ENCODE assay signal across 21 cellular contexts in the genomic region with DNA sequence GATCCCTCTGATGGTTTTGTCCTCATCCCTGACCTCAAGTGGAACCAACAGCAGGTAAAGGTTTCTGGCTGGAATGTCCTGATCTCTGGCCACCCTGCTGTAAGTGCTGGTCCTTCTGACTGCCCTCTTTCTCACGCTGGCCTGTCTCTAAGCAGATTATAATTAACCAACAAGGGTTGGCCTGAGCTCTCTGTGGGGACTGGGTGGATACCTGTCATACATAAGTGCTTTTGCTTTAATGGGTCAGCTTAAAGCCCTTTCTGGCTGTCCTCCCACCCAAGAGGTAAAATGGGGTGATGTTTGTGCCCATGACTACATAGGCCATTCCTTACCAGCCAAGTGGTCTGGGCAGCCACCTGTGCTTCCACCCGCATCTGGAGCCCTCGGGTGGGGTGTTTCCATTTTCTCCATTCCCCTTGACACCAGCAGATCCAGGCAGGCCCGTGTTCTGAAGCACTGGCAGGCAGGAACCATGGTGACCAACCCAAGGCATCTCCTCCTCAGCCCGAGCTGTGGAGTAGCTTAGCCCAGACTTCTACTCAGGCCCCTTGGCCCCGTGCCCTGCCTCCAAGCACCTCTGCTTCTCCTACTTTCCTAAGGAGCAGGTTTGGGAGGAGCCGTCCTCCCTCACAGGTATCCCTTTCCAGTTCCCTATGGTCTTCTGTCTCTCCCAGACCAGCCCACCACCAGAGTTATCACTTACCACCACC. TPM values are rescaled to one million over a fixed set of nuclear protein-coding genes. Genes with fewer than 3 reads are reported as not detected.
DNase-seq lines count a peak whose midpoint lies in the region; ATAC-seq and TF ChIP-seq lines count a peak whose summit lies in the region.
"Had no signal": no experiment of that assay in that cellular context is flagged by ENCODE, and none has a peak within 500 bp of the region (broad histone marks: within the 10 kb centered on the region; RNA-seq: fewer than 3 reads in every experiment).

No MANE protein-coding gene starts in this region.

- H3K27ac Mint-ChIP-seq in Calu3 (ENCODE audit: unreplicated experiment), result peak overlapping the region; percentile 87
- H3K27ac Mint-ChIP-seq in glutamatergic neuron (ENCODE audit: unreplicated experiment), result peak overlapping the region; percentile 36

- no peaks in the 10 kb centered on the region for H3K27me3 ChIP-seq in BLaER1
- H3K27me3 ChIP-seq: heart left ventricle, pancreas, sigmoid colon, tibial nerve had no signal

- intact Hi-C loops in Calu3 (cut with micrococcal nuclease; ENCODE audit: unreplicated experiment), result no loop called here
- intact Hi-C loops in posterior vena cava (cut with DNase I), result no loop called here

- H3K27me3 Mint-ChIP-seq in Calu3 (ENCODE audit: unreplicated experiment) (no peaks in the 10 kb centered on the region), glutamatergic neuron (ENCODE audit: unreplicated experiment) (peaks cover 10% of the 10 kb centered on the region)
- H3K27me3 Mint-ChIP-seq: activated CD4-positive, alpha-beta T cell treated with anti-CD3 and anti-CD28 coated beads for 36 hours had no signal

- no peaks in the 10 kb centered on the region for H4K20me1 ChIP-seq in BLaER1

- no peaks in the 10 kb centered on the region for H3K9me3 ChIP-seq in BLaER1
- H3K9me3 ChIP-seq: HAP-1, heart left ventricle, pancreas, sigmoid colon, tibial nerve had no signal

- peak overlapping the region; percentile 67; the same call in 1 of the 2 replicates for H3K4me2 ChIP-seq in BLaER1

- DNase-seq in Calu3, result no peak
- DNase-seq in glutamatergic neuron, result no peak
- peak; percentile 58 for DNase-seq in posterior vena cava (ENCODE audit: low spot score)
- no peak for DNase-seq in medulla oblongata (ENCODE audit: extremely low spot score)
- DNase-seq in NCI-H748 treated with DMSO at 0.1 percent for 48 hours (lab: John Stamatoyannopoulos, UW), result no peak
- DNase-seq: activated CD4-positive, alpha-beta T cell treated with anti-CD3 and anti-CD28 coated beads for 36 hours; dermis blood vessel endothelial cell; NCI-H1930; NCI-H345; NK-92 treated with Interleukin-12 subunit alpha and Interleukin-12 subunit beta, amount 100 ng/mL, for 24 hours; sigmoid colon; stimulated activated CD4-positive, alpha-beta T cell treated with anti-CD3 and anti-CD28 coated beads, Interleukin-1b, Interleukin-23, amount 100 ng/mL, for 48 hours; stimulated activated naive CD8-positive, alpha-beta T cell treated with anti-CD3 and anti-CD28 coated beads, Interleukin-15, Interleukin-2, amounts not matched to agents 100 U/mL and 50 U/mL, for 24 hours had no signal

- no peaks in the 10 kb centered on the region for H3K9me3 Mint-ChIP-seq in Calu3 (ENCODE audit: low read depth, unreplicated experiment)
- H3K9me3 Mint-ChIP-seq in glutamatergic neuron (ENCODE audit: unreplicated experiment), result peaks cover 8% of the 10 kb centered on the region

- peaks cover 73% of the 10 kb centered on the region for H3K36me3 ChIP-seq in BLaER1

- no peak overlapping the region for H3K4me3 ChIP-seq in BLaER1
- H3K4me3 ChIP-seq: HAP-1, heart left ventricle, lung, pancreas, sigmoid colon, tibial nerve had no signal

- TF ChIP-seq CTCF in Calu3 (IDR thresholded peaks at IDR 0.05; ENCODE audit: unreplicated experiment) (no peak), glutamatergic neuron (IDR thresholded peaks at IDR 0.05; ENCODE audit: partially characterized antibody, unreplicated experiment) (no peak)

- H3K36me3 Mint-ChIP-seq in Calu3 (ENCODE audit: insufficient read depth, unreplicated experiment) (peaks cover 38% of the 10 kb centered on the region), glutamatergic neuron (ENCODE audit: unreplicated experiment) (peaks cover 2% of the 10 kb centered on the region)

- H3K4me1 ChIP-seq in BLaER1, result peaks cover 76% of the 10 kb centered on the region
- H3K4me1 ChIP-seq: HAP-1, pancreas had no signal

- peak overlapping the region; percentile 40 for H3K4me3 Mint-ChIP-seq in Calu3 (ENCODE audit: low read depth, unreplicated experiment)
- peak overlapping the region; percentile 26 for H3K4me3 Mint-ChIP-seq in glutamatergic neuron (ENCODE audit: unreplicated experiment)
- H3K4me3 Mint-ChIP-seq: activated CD4-positive, alpha-beta T cell treated with anti-CD3 and anti-CD28 coated beads for 36 hours had no signal

- ATAC-seq in HG02885 (IDR thresholded peaks at IDR 0.05; ENCODE audit: poor library complexity, unreplicated experiment), result no peak
- no peak for ATAC-seq in GM19463 (IDR thresholded peaks at IDR 0.05; ENCODE audit: unreplicated experiment)
- ATAC-seq: activated CD4-positive, alpha-beta T cell treated with anti-CD3 and anti-CD28 coated beads for 36 hours; heart left ventricle; stimulated activated naive CD8-positive, alpha-beta T cell treated with anti-CD3 and anti-CD28 coated beads, Interleukin-15, Interleukin-2, amounts not matched to agents 100 U/mL and 50 U/mL, for 24 hours had no signal

- no TSS peak for BruUV-seq in Calu3 (replicated peaks; lab: Mats Ljungman, UMichigan)

- peaks cover 48% of the 10 kb centered on the region for H3K4me1 Mint-ChIP-seq in Calu3 (ENCODE audit: low read depth, unreplicated experiment)
- peaks cover 20% of the 10 kb centered on the region for H3K4me1 Mint-ChIP-seq in glutamatergic neuron (ENCODE audit: low read depth, unreplicated experiment)

- peak overlapping the region; percentile 72 for H3K27ac ChIP-seq in BLaER1

- no peak overlapping the region for H3K9ac ChIP-seq in BLaER1

- CTCF ChIA-PET in Calu3 (lab: Charles Lee), result no interaction called here

RNA-seq across cellular contexts. Expression of a gene that starts 17.0 kb away (rescaled TPM):
- total RNA-seq in Calu3 (2022) (22.1 and 27.9 TPM in 2 replicates), glutamatergic neuron (ENCODE audit: unreplicated experiment) (10.4 TPM), posterior vena cava (10 to 100 TPM; 36.8 to 44.6 TPM)

RNA-seq across cellular contexts. Expression of a gene that starts 34.6 kb away (rescaled TPM):
- total RNA-seq in Calu3 (2022) (30.5 and 33.2 TPM in 2 replicates), glutamatergic neuron (ENCODE audit: unreplicated experiment) (7.2 TPM), posterior vena cava (10 to 100 TPM; 11.3 to 14.3 TPM)

RNA-seq across cellular contexts. Expression of a gene that starts 55.6 kb away (rescaled TPM):
- total RNA-seq in Calu3 (2022), result 8.1 and 8.2 TPM in 2 replicates
- total RNA-seq in glutamatergic neuron (ENCODE audit: unreplicated experiment), result 8.2 TPM
- 10 to 100 TPM in 1 of 2 donors, 1 to 10 TPM in 1; 7.7 to 12.5 TPM for total RNA-seq in posterior vena cava
